ENCODE assay signal across 1 cellular context in the genomic region with DNA sequence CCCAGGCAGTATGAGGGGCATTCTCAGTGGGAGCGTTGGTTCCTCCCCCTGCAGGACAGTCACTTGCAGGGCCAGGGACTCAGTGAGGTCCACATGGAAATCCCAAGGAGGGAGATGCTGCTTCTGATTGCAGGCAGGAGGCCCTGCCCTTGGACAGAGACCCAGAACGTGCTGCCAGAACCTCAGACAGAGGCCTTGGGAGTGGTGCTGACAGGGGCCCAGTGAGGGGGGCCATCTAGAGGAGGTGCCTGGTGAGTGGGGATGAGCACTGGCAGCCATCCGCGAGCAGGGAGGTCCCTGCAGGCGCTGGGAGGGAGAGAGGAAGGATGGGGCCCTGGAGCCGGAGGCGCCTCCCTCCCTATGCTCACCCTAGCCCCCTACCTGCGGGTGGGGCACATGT.
TF ChIP-seq lines count a peak whose summit lies in the region.

No MANE protein-coding gene starts in this region.

TF ChIP-seq in GM23338, 12 proteins besides CTCF, POLR2A, EP300 and RAD21 (continued from another document):
- TF ChIP-seq ZNF331 (CRISPR knock-in tag; IDR thresholded peaks at IDR 0.05; ENCODE audit: low read depth) (no peak), CREB1 (CRISPR knock-in tag; IDR thresholded peaks at IDR 0.05; ENCODE audit: low read depth) (no peak)
